ENCODE assay signal across 10 cellular contexts in genomic region chr11:111409915-111410314, GRCh38. TPM values are rescaled to one million over a fixed set of nuclear protein-coding genes. Genes with fewer than 3 reads are reported as not detected.
A peak's percentile ranks its signal among the peaks of the same experiment; 100 is the strongest.
DNase-seq lines count a peak whose midpoint lies in the region; ATAC-seq, FAIRE-seq and TF ChIP-seq lines count a peak whose summit lies in the region.
"Had no signal": no experiment of that assay in that cellular context is flagged by ENCODE, and none has a peak within 500 bp of the region (broad histone marks: within the 10 kb centered on the region; RNA-seq: fewer than 3 reads in every experiment).

No MANE protein-coding gene starts in this region.

- no peak for DNase-seq in HepG2 (ENCODE audit: low spot score)
- no peak for DNase-seq in HEK293T (ENCODE audit: extremely low spot score)
- no peak for DNase-seq in iPS-NIHi11 (ENCODE audit: low spot score)
- DNase-seq in cerebellum (ENCODE audit: low spot score): no peak
- DNase-seq: heart right ventricle had no signal

- CTCF ChIA-PET in HepG2 (lab: Yijun Ruan, JAX; ENCODE audit: low intra/inter-chr PET ratio, low total read pairs): no interaction called here
- CTCF ChIA-PET in HEK293T (lab: Yijun Ruan, JAX): no interaction called here

- H3K36me3 ChIP-seq in HepG2 (replicated peaks in 1 of 2; ENCODE audit: control insufficient read depth in 1 of 2, insufficient read depth in 2 of 2, low read length in 2 of 2): no peaks in the 10 kb centered on the region
- H3K36me3 ChIP-seq: heart right ventricle had no signal

- no peaks in the 10 kb centered on the region for H3K9me3 ChIP-seq in HepG2 (ENCODE audit: low read length)
- H3K9me3 ChIP-seq: heart right ventricle had no signal

- no peaks in the 10 kb centered on the region for H3K27me3 ChIP-seq in HepG2 (ENCODE audit: control insufficient read depth in 1 of 2, insufficient read depth in 2 of 2, low read length in 2 of 2)

- BruUV-seq in HepG2 (replicated peaks; lab: Mats Ljungman, UMichigan): no TSS peak

- ATAC-seq in GM18873 (IDR thresholded peaks at IDR 0.05; ENCODE audit: low FRiP score, unreplicated experiment): peak; percentile 71
- peak; percentile 63 for ATAC-seq in HG02642 (IDR thresholded peaks at IDR 0.05; ENCODE audit: poor library complexity, unreplicated experiment)
- ATAC-seq in HG03565 (IDR thresholded peaks at IDR 0.05; ENCODE audit: unreplicated experiment): peak; percentile 72
- peak; percentile 31 for ATAC-seq in esophagus mucosa
- ATAC-seq in HepG2: no peak
- ATAC-seq: heart right ventricle had no signal

- WGBS in HepG2 (ENCODE audit: low lambda C conversion rate): 95% methylated on average over 1 of the region's 1 CpG

- POLR2A ChIA-PET in HepG2 (lab: Yijun Ruan, JAX) (no interaction called here), HEK293T (lab: Yijun Ruan, JAX) (no interaction called here)

- TF ChIP-seq EP300 in HepG2 (IDR thresholded peaks at IDR 0.05; ENCODE audit: low read depth in 2 of 2, low read length in 2 of 2): no peak
- TF ChIP-seq EP300 in HepG2 (CRISPR knock-in tag; IDR thresholded peaks at IDR 0.05; ENCODE audit: borderline replicate concordance): no peak

- no peak overlapping the region for H2AFZ ChIP-seq in HepG2 (ENCODE audit: low read length)

- H3K4me1 ChIP-seq in HepG2 (ENCODE audit: insufficient read depth, low read length): peaks cover 24% of the 10 kb centered on the region
- H3K4me1 ChIP-seq: heart right ventricle had no signal

- no peaks in the 10 kb centered on the region for H4K20me1 ChIP-seq in HepG2 (ENCODE audit: insufficient read depth, low read length)

- TF ChIP-seq CTCF in HepG2 (CRISPR knock-in tag; IDR thresholded peaks at IDR 0.05): no peak

- FAIRE-seq in HepG2 (lab: Jason Lieb, UNC): no peak

- no peak for TF ChIP-seq RAD21 in HepG2 (CRISPR knock-in tag; IDR thresholded peaks at IDR 0.05)

- no peak overlapping the region for H3K4me2 ChIP-seq in HepG2 (ENCODE audit: low read depth, low read length)

- no peak for TF ChIP-seq POLR2A in HepG2 (IDR thresholded peaks at IDR 0.05; ENCODE audit: insufficient read depth in 1 of 2, low read depth in 2 of 2, low read length in 2 of 2)

- no peak overlapping the region for H3K4me3 ChIP-seq in HepG2 (replicated peaks in 1 of 3; ENCODE audit: insufficient read depth in 1 of 3, low read depth in 2 of 3, low read length in 3 of 3)
- H3K4me3 ChIP-seq: heart right ventricle had no signal

- H3K9ac ChIP-seq in HepG2 (ENCODE audit: insufficient read depth, low read depth, low read length): no peak overlapping the region

- intact Hi-C loops in HepG2 (cut with micrococcal nuclease; ENCODE audit: unreplicated experiment): no loop called here

- no peaks in the 10 kb centered on the region for H3K79me2 ChIP-seq in HepG2 (ENCODE audit: insufficient read depth, low read length)

- in situ Hi-C loops in HepG2 (cut with HindIII; ENCODE audit: extremely low pct_ligation_motif_present, low pct_unique_long_range_greater_than_20kb): no loop called here

- H3K27ac ChIP-seq in HepG2 (ENCODE audit: extremely low read length, insufficient read depth, low read length): no peak overlapping the region
- H3K27ac ChIP-seq: heart right ventricle had no signal

TF ChIP-seq in HepG2, 621 proteins besides CTCF, POLR2A, EP300 and RAD21:
- TF ChIP-seq ARID3A (IDR thresholded peaks at IDR 0.05; ENCODE audit: low read depth, low read length) (no peak), ZNF207 (IDR thresholded peaks at IDR 0.05; ENCODE audit: borderline replicate concordance) (no peak), ZNF678 (CRISPR knock-in tag; IDR thresholded peaks at IDR 0.05) (no peak), TEF (CRISPR knock-in tag; IDR thresholded peaks at IDR 0.05) (no peak), SRSF1 (optimal IDR thresholded peaks at IDR 0.05; ENCODE audit: low read depth, low read length) (no peak)

TF ChIP-seq in HEK293T, 16 proteins besides CTCF, POLR2A, EP300 and RAD21:
- TF ChIP-seq SUZ12 (IDR thresholded peaks at IDR 0.05): no peak
- TF ChIP-seq CTBP1 (IDR thresholded peaks at IDR 0.05; ENCODE audit: borderline replicate concordance): no peak

RNA-seq across cellular contexts. Expression of gene POU2AF1, which starts 30.8 kb away (rescaled TPM):
- total RNA-seq in esophagus mucosa: 2.6 TPM
- total RNA-seq in HepG2 (2016; rRNA removed; fragmentation: Illumina TruSeq; extraction: Trizol): 1.8 and 1.9 TPM in 2 replicates
- 0.40 and 0.53 TPM in 2 replicates for total RNA-seq in HepG2 (2016; cell fraction: cytosol; rRNA removed; fragmentation: Illumina TruSeq; extraction: Trizol; ENCODE audit: low read depth)
- 1.0 and 1.1 TPM in 2 replicates for total RNA-seq in HepG2 (2016; cell fraction: insoluble cytoplasmic fraction; rRNA removed; fragmentation: Illumina TruSeq; extraction: Trizol)
- 0.65 and 2.2 TPM in 2 replicates for total RNA-seq in HepG2 (2016; cell fraction: membrane; rRNA removed; fragmentation: Illumina TruSeq; extraction: Trizol)
- total RNA-seq in HepG2 (2016; cell fraction: nucleus; rRNA removed; fragmentation: Illumina TruSeq; extraction: Trizol): 0.81 and 1.8 TPM in 2 replicates
- 3.6 and 5.3 TPM in 2 replicates for polyA plus RNA-seq in HepG2 (2011; rRNA removed)
- 3.0 and 3.2 TPM in 2 replicates for polyA plus RNA-seq in HepG2 (2011; cell fraction: cytosol; rRNA removed)
- polyA plus RNA-seq in HepG2 (2011; cell fraction: nucleus; rRNA removed): 8.2 and 10.5 TPM in 2 replicates
- 4.9 and 6.1 TPM in 2 replicates for polyA plus RNA-seq in HepG2 (2012)
- polyA plus RNA-seq in HepG2 (2016; cell fraction: cytosol; fragmentation: Illumina TruSeq; extraction: Trizol; ENCODE audit: low read depth): 0.52 and 0.81 TPM in 2 replicates
- polyA plus RNA-seq in HepG2 (2016; cell fraction: insoluble cytoplasmic fraction; fragmentation: Illumina TruSeq; extraction: Trizol; ENCODE audit: low read depth): 2.3 and 2.6 TPM in 2 replicates
- 1.4 TPM in 2 replicates for polyA plus RNA-seq in HepG2 (2016; cell fraction: membrane; fragmentation: Illumina TruSeq; extraction: Trizol; ENCODE audit: low read depth)
- polyA plus RNA-seq in HepG2 (2016; cell fraction: nucleus; fragmentation: Illumina TruSeq; extraction: Trizol; ENCODE audit: insufficient read depth, low read depth): 3.4 and 4.0 TPM in 2 replicates
- polyA minus RNA-seq in HepG2 (2011; rRNA and poly(A)+ RNA removed; ENCODE audit: low replicate concordance): 0.28 and 3.3 TPM in 2 replicates
- 3.1 and 3.6 TPM in 2 replicates for polyA minus RNA-seq in HepG2 (2011; cell fraction: cytosol; rRNA and poly(A)+ RNA removed)
- 4.1 and 5.3 TPM in 2 replicates for polyA minus RNA-seq in HepG2 (2011; cell fraction: nucleus; rRNA and poly(A)+ RNA removed)
- 0.36 TPM for total RNA-seq in cerebellum
- total RNA-seq: neural crest cell had no signal
